Comparison of ENCODE assay signal across 8 cellular contexts in the genomic region with DNA sequence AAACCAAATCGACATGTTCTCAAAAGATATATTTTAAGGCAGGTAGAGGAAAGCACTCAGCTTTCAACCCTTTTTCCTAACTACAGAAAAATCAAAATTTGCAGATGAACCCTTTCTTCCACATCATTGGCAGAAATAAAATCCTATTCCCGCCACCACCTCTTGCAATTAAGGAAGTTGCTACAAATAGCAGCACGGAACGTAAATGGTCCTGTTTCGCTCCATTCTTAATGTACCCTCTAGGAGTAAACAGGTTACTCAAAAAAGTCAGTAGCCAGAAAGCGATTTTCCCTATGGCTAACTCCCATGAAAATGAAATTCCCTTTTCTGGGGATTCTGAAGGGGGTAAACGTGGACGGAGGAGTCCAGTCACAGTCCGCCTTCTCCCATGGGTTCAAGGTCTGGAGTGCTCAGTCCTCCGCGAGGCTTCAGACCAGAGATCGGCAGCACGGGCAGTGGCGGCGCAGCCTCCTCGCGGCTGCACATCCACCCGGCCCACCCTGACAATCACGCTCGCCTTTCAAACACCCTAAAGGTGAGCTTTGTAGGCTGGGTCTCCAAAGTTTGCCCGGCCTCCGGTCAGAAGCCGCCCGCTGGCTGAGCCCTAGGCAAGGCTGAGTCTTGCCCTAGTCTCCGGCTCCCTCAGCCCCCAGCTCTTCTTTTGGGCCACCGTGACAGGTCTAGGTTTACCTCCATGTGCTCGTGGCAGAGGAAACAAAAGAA. TPM values are rescaled to one million over a fixed set of nuclear protein-coding genes. Genes with fewer than 3 reads are reported as not detected.
A peak's percentile ranks its signal among the peaks of the same experiment; 100 is the strongest.
DNase-seq lines count a peak whose midpoint lies in the region; ATAC-seq and TF ChIP-seq lines count a peak whose summit lies in the region.

No MANE protein-coding gene starts in this region.

- ATAC-seq in Panc1: peak; percentile 18
- no peak for ATAC-seq in HG03108 (IDR thresholded peaks at IDR 0.05; ENCODE audit: unreplicated experiment)

- POLR2A ChIA-PET in Panc1 (lab: Charles Lee): interaction anchor here (0.5 to 0.6 kb wide), 2 partner anchors 8 to 45 kb away, joined by 3 read pairs; no protein-coding TSS in a partner anchor

- H3K4me1 ChIP-seq in Panc1 (ENCODE audit: control insufficient read depth, insufficient read depth, low read length): peaks cover 21% of the 10 kb centered on the region
- H3K4me1 ChIP-seq in ascending aorta: no peaks in the 10 kb centered on the region
- no peaks in the 10 kb centered on the region for H3K4me1 ChIP-seq in smooth muscle cell (ENCODE audit: low read depth)

- H3K27me3 ChIP-seq in Panc1 (ENCODE audit: control insufficient read depth, insufficient read depth, low read length) (no peaks in the 10 kb centered on the region), ascending aorta (no peaks in the 10 kb centered on the region), smooth muscle cell (ENCODE audit: low read depth) (no peaks in the 10 kb centered on the region)

- no peak for TF ChIP-seq CTCF in Panc1 (IDR thresholded peaks at IDR 0.05)
- TF ChIP-seq CTCF in ascending aorta (IDR thresholded peaks at IDR 0.05): no peak
- TF ChIP-seq CTCF in smooth muscle cell (IDR thresholded peaks at IDR 0.05; ENCODE audit: borderline replicate concordance, insufficient read depth, poor library complexity, severe bottlenecking): no peak

- intact Hi-C loops in Panc1 (cut with micrococcal nuclease; ENCODE audit: unreplicated experiment) (no loop called here), ascending aorta (cut with DNase I) (loop anchor here (5.0 kb wide), 2 partner anchors 104 to 169 kb away; no protein-coding TSS in a partner anchor)

- DNase-seq in NCI-H1092 treated with DMSO at 0.1 percent for 48 hours (lab: John Stamatoyannopoulos, UW) (peak; percentile 6), NCI-H1092 (lab: John Stamatoyannopoulos, UW) (no peak), Panc1 (ENCODE audit: low read depth, low spot score) (no peak), ascending aorta (ENCODE audit: low spot score in 2 of 2) (no peak), smooth muscle cell (lab: John Stamatoyannopoulos, UW; ENCODE audit: unreplicated experiment) (peak; percentile 1), SKM-1 (lab: John Stamatoyannopoulos, UW; ENCODE audit: unreplicated experiment) (no peak)

- BruUV-seq in Panc1 (replicated peaks; lab: Mats Ljungman, UMichigan): no TSS peak

- no peaks in the 10 kb centered on the region for H3K9me3 ChIP-seq in Panc1 (ENCODE audit: control insufficient read depth, insufficient read depth, low read depth, low read length)
- no peaks in the 10 kb centered on the region for H3K9me3 ChIP-seq in ascending aorta
- peaks cover under 1% of the 10 kb centered on the region for H3K9me3 ChIP-seq in iPS-18c (ENCODE audit: control insufficient read depth, insufficient read depth, low read length)
- H3K9me3 ChIP-seq in smooth muscle cell (replicated peaks; ENCODE audit: low read depth): no peaks in the 10 kb centered on the region

- no peak overlapping the region for H2AFZ ChIP-seq in smooth muscle cell (ENCODE audit: low read depth)

- WGBS in smooth muscle cell (ENCODE audit: low lambda C conversion rate): 57% methylated on average over 27 of the region's 27 CpGs

- H3K79me2 ChIP-seq in smooth muscle cell (ENCODE audit: low read depth): no peaks in the 10 kb centered on the region

- H3K4me3 ChIP-seq in Panc1 (ENCODE audit: low read depth in 2 of 2, low read length in 2 of 2) (peak overlapping the region; percentile 76 to 93), ascending aorta (peak overlapping the region; percentile 66 to 82), iPS-18c (ENCODE audit: insufficient read depth, low read depth, low read length) (peak overlapping the region; percentile 39), smooth muscle cell (peak overlapping the region; percentile 73)

- H3F3A ChIP-seq in smooth muscle cell (ENCODE audit: low read depth): peaks cover 5% of the 10 kb centered on the region

- peak overlapping the region; percentile 66 for H3K27ac ChIP-seq in Panc1 (ENCODE audit: low read length)
- peak overlapping the region in 1 of 2 donors; percentile 96 for H3K27ac ChIP-seq in ascending aorta
- no peak overlapping the region for H3K27ac ChIP-seq in smooth muscle cell (ENCODE audit: low read depth)

- in situ Hi-C loops in Panc1 (cut with HindIII; ENCODE audit: low pct_unique_long_range_greater_than_20kb, low sequenced_read_pairs): no loop called here

- CTCF ChIA-PET in Panc1 (lab: Charles Lee): no interaction called here

- H3K36me3 ChIP-seq in Panc1 (ENCODE audit: control insufficient read depth, insufficient read depth, low read length): no peaks in the 10 kb centered on the region; the same call in 1 of the 2 replicates
- H3K36me3 ChIP-seq in ascending aorta: no peaks in the 10 kb centered on the region
- no peaks in the 10 kb centered on the region for H3K36me3 ChIP-seq in smooth muscle cell (ENCODE audit: low read depth)

- peak overlapping the region; percentile 34 for H3K9ac ChIP-seq in smooth muscle cell (ENCODE audit: low read depth)

- H4K20me1 ChIP-seq in smooth muscle cell (ENCODE audit: low read depth): peaks cover 46% of the 10 kb centered on the region

- peak overlapping the region; percentile 85 for H3K4me2 ChIP-seq in smooth muscle cell

RNA-seq across cellular contexts. Expression of a gene that starts 1.8 kb away (rescaled TPM):
- total RNA-seq in Panc1 (2021; ENCODE audit: unreplicated experiment): 61.3 TPM
- polyA plus RNA-seq in Panc1 (2012; ENCODE audit: insufficient read length): 22.6 TPM
- total RNA-seq in ascending aorta: 16.4 TPM
- 17.1 and 20.7 TPM in 2 replicates for total RNA-seq in smooth muscle cell
- polyA plus RNA-seq in smooth muscle cell: 3.2 and 4.8 TPM in 2 replicates

RNA-seq across cellular contexts. Expression of a gene that starts 34.2 kb away (rescaled TPM):
- not detected for total RNA-seq in Panc1 (2021; ENCODE audit: unreplicated experiment)
- not detected for polyA plus RNA-seq in Panc1 (2012; ENCODE audit: insufficient read length)
- not detected for total RNA-seq in ascending aorta
- total RNA-seq in smooth muscle cell: not detected in 2 replicates
- polyA plus RNA-seq in smooth muscle cell: not detected in 2 replicates

Comparison
In these comparisons a context has a peak if more than half of its experiments do, and no peak if none do; other contexts are left out.
1. DNase-seq: peak in NCI-H1092 treated with DMSO at 0.1 percent for 48 hours (single experiment) and smooth muscle cell (single experiment); none in NCI-H1092 (single experiment), Panc1 (single experiment), ascending aorta (0 of 2) and SKM-1 (single experiment).
2. Peak in every context shown above with its lines, with median percentiles within 50 percentile points of each other: H3K4me3 ChIP-seq.